In genomic region chr3:15161113-15161512, GRCh38 we compare ENCODE assay signal across 24 cellular contexts.
"Had no signal": no experiment of that assay in that cellular context is flagged by ENCODE, and none has a peak within 500 bp of the region (broad histone marks: within the 10 kb centered on the region; RNA-seq: fewer than 3 reads in every experiment).

No MANE protein-coding gene starts in this region.

- DNase-seq: activated CD4-positive, alpha-beta memory T cell treated with anti-CD3 and anti-CD28 coated beads, Interleukin-2, amount 10 ng/mL, durations not matched to agents 7 days and 5 days; activated CD4-positive, alpha-beta T cell treated with anti-CD3 and anti-CD28 coated beads for 36 hours; activated CD4-positive, alpha-beta T cell treated with anti-CD3 and anti-CD28 coated beads, Interleukin-2, amount 50 U/mL, for 1 hour; activated gamma-delta T cell; activated naive CD4-positive, alpha-beta T cell treated with anti-CD3 and anti-CD28 coated beads for 36 hours; activated T-cell treated with anti-CD3 and anti-CD28 coated beads for 4 hours; activated T-cell treated with anti-CD3 and anti-CD28 coated beads, Interleukin-2, amount 50 U/mL, for 48 hours; brain microvascular endothelial cell; Kasumi-1; NCI-H1105 treated with DMSO at 0.1 percent for 48 hours; NCI-H1436 treated with DMSO at 0.1 percent for 48 hours; NCI-H187; NCI-H2171; NCI-H2227 treated with DMSO at 0.1 percent for 48 hours; NCI-H526 treated with DMSO at 0.1 percent for 48 hours; NCI-H82; T-cell; T-helper 2 cell; T1000 had no signal

- H3K27ac Mint-ChIP-seq: activated CD4-positive, alpha-beta memory T cell treated with anti-CD3 and anti-CD28 coated beads, Interleukin-2, amount 10 ng/mL, durations not matched to agents 7 days and 5 days; activated CD4-positive, alpha-beta T cell treated with anti-CD3 and anti-CD28 coated beads for 36 hours; activated naive CD4-positive, alpha-beta T cell treated with anti-CD3 and anti-CD28 coated beads for 36 hours; activated naive CD8-positive, alpha-beta T cell; activated T-helper 17 cell treated with anti-CD3 and anti-CD28 coated beads, Interleukin-2, amount 50 U/mL, for 72 hours; T-cell had no signal

- H3K36me3 Mint-ChIP-seq: T-cell had no signal

- H3K27ac ChIP-seq: brain microvascular endothelial cell, cardiac muscle cell, SK-N-MC, VCaP had no signal

- H3K36me3 ChIP-seq: brain microvascular endothelial cell, cardiac muscle cell had no signal

- H3K4me1 Mint-ChIP-seq: activated T-helper 17 cell treated with anti-CD3 and anti-CD28 coated beads, Interleukin-2, amount 50 U/mL, for 72 hours had no signal

- H3K4me3 ChIP-seq: cardiac muscle cell, SK-N-MC had no signal

- H3K4me3 Mint-ChIP-seq: activated CD4-positive, alpha-beta memory T cell treated with anti-CD3 and anti-CD28 coated beads, Interleukin-2, amount 10 ng/mL, durations not matched to agents 7 days and 5 days; activated CD4-positive, alpha-beta T cell treated with anti-CD3 and anti-CD28 coated beads for 36 hours; activated naive CD4-positive, alpha-beta T cell treated with anti-CD3 and anti-CD28 coated beads for 36 hours; activated naive CD8-positive, alpha-beta T cell; activated T-helper 17 cell treated with anti-CD3 and anti-CD28 coated beads, Interleukin-2, amount 50 U/mL, for 72 hours; T-cell had no signal
